In genomic region chr21:44347911-44348451, GRCh38 we compare ENCODE assay signal across 17 cellular contexts. TPM values are rescaled to one million over a fixed set of nuclear protein-coding genes. Genes with fewer than 3 reads are reported as not detected.
DNase-seq lines count a peak whose midpoint lies in the region; ATAC-seq lines count a peak whose summit lies in the region.
"Had no signal": no experiment of that assay in that cellular context is flagged by ENCODE, and none has a peak within 500 bp of the region (broad histone marks: within the 10 kb centered on the region; RNA-seq: fewer than 3 reads in every experiment).

No MANE protein-coding gene starts in this region.

- H3K79me2 ChIP-seq in mesendoderm (ENCODE audit: control insufficient read depth, insufficient read depth, low read length), result no peaks in the 10 kb centered on the region

- H2BK120ac ChIP-seq in mesendoderm (ENCODE audit: low read depth, low read length), result no peak overlapping the region

- H3K23ac ChIP-seq in mesendoderm (ENCODE audit: low read length), result peak overlapping the region; percentile 45

- H3K18ac ChIP-seq in mesendoderm (ENCODE audit: low read length), result no peak overlapping the region

- H3K79me1 ChIP-seq in mesendoderm (ENCODE audit: low read length), result no peaks in the 10 kb centered on the region

- H2AK5ac ChIP-seq in mesendoderm (ENCODE audit: low read length), result no peak overlapping the region

- H2BK5ac ChIP-seq in mesendoderm (ENCODE audit: low read length), result peak overlapping the region; percentile 25

- no peak overlapping the region for H3K4me2 ChIP-seq in mesendoderm (ENCODE audit: low read length)

- H4K8ac ChIP-seq in mesendoderm (ENCODE audit: low read depth, low read length), result no peak overlapping the region

- H3K36me3 ChIP-seq in NT2/D1 (ENCODE audit: insufficient read depth, insufficient read length, low read length), result no peaks in the 10 kb centered on the region
- no peaks in the 10 kb centered on the region for H3K36me3 ChIP-seq in mesendoderm (ENCODE audit: control insufficient read depth, insufficient read depth, low read length)
- H3K36me3 ChIP-seq: esophagus muscularis mucosa had no signal

- ATAC-seq in HG03045 (IDR thresholded peaks at IDR 0.05; ENCODE audit: unreplicated experiment) (no peak), HG02588 (IDR thresholded peaks at IDR 0.05; ENCODE audit: unreplicated experiment) (no peak)
- ATAC-seq: naive thymus-derived CD4-positive, alpha-beta T cell had no signal

- H3K9me3 ChIP-seq in NT2/D1 (ENCODE audit: insufficient read depth, low read length), result no peaks in the 10 kb centered on the region
- H3K9me3 ChIP-seq: esophagus muscularis mucosa had no signal

- H3K9ac ChIP-seq in NT2/D1 (ENCODE audit: insufficient read length, low read depth) (peak overlapping the region; percentile 58), mesendoderm (ENCODE audit: low read length) (no peak overlapping the region)

- H4K5ac ChIP-seq in mesendoderm (ENCODE audit: low read length), result no peak overlapping the region

- H3K4me3 ChIP-seq in NT2/D1 (ENCODE audit: insufficient read length, low read depth), result no peak overlapping the region
- H3K4me3 ChIP-seq in mesendoderm (ENCODE audit: low read length), result no peak overlapping the region
- H3K4me3 ChIP-seq: esophagus muscularis mucosa had no signal

- peak overlapping the region; percentile 6 for H3K4ac ChIP-seq in mesendoderm (ENCODE audit: low read depth, low read length)

- H3K56ac ChIP-seq in mesendoderm (ENCODE audit: low read length), result peak overlapping the region; percentile 25

- no peak overlapping the region for H3K27ac ChIP-seq in mesendoderm (ENCODE audit: low read depth, low read length)
- H3K27ac ChIP-seq: esophagus muscularis mucosa had no signal

- H3K4me1 ChIP-seq in NT2/D1 (ENCODE audit: insufficient read depth, insufficient read length), result peaks cover 19% of the 10 kb centered on the region
- peaks cover 6% of the 10 kb centered on the region for H3K4me1 ChIP-seq in mesendoderm (ENCODE audit: control insufficient read depth, low read depth, low read length)

- DNase-seq in DMS79 (lab: John Stamatoyannopoulos, UW), result peak; percentile 99
- peak; percentile 83 for DNase-seq in NCI-H1092 treated with DMSO at 0.1 percent for 48 hours (lab: John Stamatoyannopoulos, UW)
- no peak for DNase-seq in NT2/D1 (ENCODE audit: low read depth, low spot score)
- DNase-seq in mesendoderm, result no peak
- DNase-seq in NOMO-1 treated with DMSO at 0.1 percent for 48 hours (lab: John Stamatoyannopoulos, UW; ENCODE audit: unreplicated experiment), result no peak
- no peak for DNase-seq in iPS-NIHi11 (ENCODE audit: low spot score)
- DNase-seq: activated CD4-positive, alpha-beta memory T cell treated with anti-CD3 and anti-CD28 coated beads for 36 hours; activated naive CD4-positive, alpha-beta T cell; amygdala; Calu3; effector CD8-positive, alpha-beta T cell; naive thymus-derived CD4-positive, alpha-beta T cell; NCI-H2171 treated with DMSO at 0.1 percent for 48 hours; stimulated activated CD4-positive, alpha-beta T cell treated with anti-CD3 and anti-CD28 coated beads, Interleukin-2, amount 100 ng/mL, for 48 hours had no signal

- peaks cover 58% of the 10 kb centered on the region for H3K27me3 ChIP-seq in NT2/D1 (ENCODE audit: insufficient read depth, insufficient read length)
- no peaks in the 10 kb centered on the region for H3K27me3 ChIP-seq in mesendoderm (ENCODE audit: insufficient read depth, low read length, poor library complexity)

- WGBS in mesendoderm (ENCODE audit: extremely low coverage, insufficient coverage, low lambda C conversion rate), result no CpG with 5 or more reads among the region's 22 CpGs

- H2BK15ac ChIP-seq in mesendoderm (replicated peaks; ENCODE audit: low read depth), result no peak overlapping the region

RNA-seq across cellular contexts. Expression of gene TRPM2, which starts 5.4 kb away (rescaled TPM):
- polyA plus RNA-seq in mesendoderm (2013, experiment 1 of 2), result 0.66 TPM
- polyA plus RNA-seq in mesendoderm (2013, experiment 2 of 2), result 0.87 TPM

RNA-seq across cellular contexts. Expression of gene CFAP410, which starts 8.8 kb away (rescaled TPM):
- polyA plus RNA-seq in mesendoderm (2013, experiment 1 of 2), result 10.7 TPM
- polyA plus RNA-seq in mesendoderm (2013, experiment 2 of 2), result 10.9 TPM

RNA-seq across cellular contexts. Expression of gene PFKL, which starts 48.1 kb away (rescaled TPM):
- 41.1 TPM for polyA plus RNA-seq in mesendoderm (2013, experiment 1 of 2)
- 42.3 TPM for polyA plus RNA-seq in mesendoderm (2013, experiment 2 of 2)

Comparison
In these comparisons a context has a peak if more than half of its experiments do, and no peak if none do; other contexts are left out.
1. DNase-seq: peak in DMS79 (single experiment) and NCI-H1092 treated with DMSO at 0.1 percent for 48 hours (single experiment); none in NT2/D1 (single experiment), mesendoderm (single experiment), NOMO-1 treated with DMSO at 0.1 percent for 48 hours (single experiment) and iPS-NIHi11 (single experiment).